Comparison of ENCODE assay signal across 25 cellular contexts in genomic region chr17:77311371-77311981, GRCh38.
DNase-seq lines count a peak whose midpoint lies in the region; ATAC-seq and TF ChIP-seq lines count a peak whose summit lies in the region.
"Had no signal": no experiment of that assay in that cellular context is flagged by ENCODE, and none has a peak within 500 bp of the region (broad histone marks: within the 10 kb centered on the region; RNA-seq: fewer than 3 reads in every experiment).

No MANE protein-coding gene starts in this region.

- H3K4me1 ChIP-seq in RWPE2 (ENCODE audit: insufficient read depth, poor library complexity, severe bottlenecking) (peaks cover 16% of the 10 kb centered on the region), right lobe of liver (peaks cover 0 to 68% (median 43%) of the 10 kb centered on the region in 4 donors), spleen (peaks cover 7 to 64% (median 44%) of the 10 kb centered on the region in 6 donors), gastroesophageal sphincter (peaks cover 0 to 41% (median 27%) of the 10 kb centered on the region in 3 donors), foreskin keratinocyte (peaks cover 5% of the 10 kb centered on the region)

- DNase-seq in DMS153 (lab: John Stamatoyannopoulos, UW) (peak; percentile 73), RWPE2 (ENCODE audit: low spot score) (peak; percentile 48), right lobe of liver (peak in 2 of 3 donors; percentile 42 to 45), spleen (peak; percentile 61), NOMO-1 treated with DMSO at 0.1 percent for 48 hours (lab: John Stamatoyannopoulos, UW; ENCODE audit: unreplicated experiment) (no peak), foreskin keratinocyte (no peak)
- DNase-seq: activated CD4-positive, alpha-beta memory T cell treated with anti-CD3 and anti-CD28 coated beads, Interleukin-2, amount 10 ng/mL, durations not matched to agents 7 days and 5 days; activated CD4-positive, CD25-positive, alpha-beta regulatory T cell; activated naive CD4-positive, alpha-beta T cell treated with anti-CD3 and anti-CD28 coated beads, Interleukin-2, amount 10 ng/mL, durations not matched to agents 7 days and 5 days; activated T-cell treated with anti-CD3 and anti-CD28 coated beads, Interleukin-2, amount 50 U/mL, for 24 hours; anterior cingulate cortex; foreskin melanocyte; hypothalamus; IMR-90; mesendoderm; MG63; NCI-H1694; stimulated activated CD4-positive, alpha-beta T cell treated with anti-CD3 and anti-CD28 coated beads, Interleukin-4, amount 100 ng/mL, for 24 hours; T-helper 2 cell had no signal

- H3K27me3 ChIP-seq in RWPE2 (ENCODE audit: insufficient read depth, poor library complexity, severe bottlenecking) = no peaks in the 10 kb centered on the region
- H3K27me3 ChIP-seq in right lobe of liver = no peaks in the 10 kb centered on the region
- no peaks in the 10 kb centered on the region for H3K27me3 ChIP-seq in spleen (replicated peaks in 1 of 7)
- H3K27me3 ChIP-seq in gastroesophageal sphincter = no peaks in the 10 kb centered on the region
- H3K27me3 ChIP-seq in foreskin keratinocyte = no peaks in the 10 kb centered on the region
- H3K27me3 ChIP-seq: MG63, SJSA1 had no signal

- ATAC-seq in RWPE2 (ENCODE audit: low read depth) (no peak), right lobe of liver (no peak), gastroesophageal sphincter (no peak), GM21447 (IDR thresholded peaks at IDR 0.05; ENCODE audit: unreplicated experiment) (no peak), foreskin keratinocyte (no peak)
- ATAC-seq: HCT116, psoas muscle had no signal

- TF ChIP-seq CTCF in RWPE2 (IDR thresholded peaks at IDR 0.05; ENCODE audit: poor library complexity, severe bottlenecking) (no peak), right lobe of liver (IDR thresholded peaks at IDR 0.05) (no peak), spleen (IDR thresholded peaks at IDR 0.05 in 8 of 11, conservative IDR thresholded peaks at IDR 0.05 in 3 of 11) (no peak), gastroesophageal sphincter (IDR thresholded peaks at IDR 0.05) (no peak), foreskin keratinocyte (conservative IDR thresholded peaks at IDR 0.05) (no peak)

- no peak overlapping the region for H3K4me3 ChIP-seq in RWPE2 (ENCODE audit: severe bottlenecking)
- no peak overlapping the region for H3K4me3 ChIP-seq in right lobe of liver
- no peak overlapping the region for H3K4me3 ChIP-seq in spleen
- H3K4me3 ChIP-seq in gastroesophageal sphincter = no peak overlapping the region
- H3K4me3 ChIP-seq: MG63, psoas muscle, SJSA1, smooth muscle cell had no signal

- H3K9me3 ChIP-seq in RWPE2 (ENCODE audit: severe bottlenecking) (no peaks in the 10 kb centered on the region), right lobe of liver (no peaks in the 10 kb centered on the region), spleen (no peaks in the 10 kb centered on the region), gastroesophageal sphincter (no peaks in the 10 kb centered on the region)
- H3K9me3 ChIP-seq: MG63, psoas muscle, SJSA1 had no signal

- H3K27ac ChIP-seq in RWPE2 (ENCODE audit: poor library complexity, severe bottlenecking) = no peak overlapping the region
- H3K27ac ChIP-seq in right lobe of liver = peak overlapping the region in 1 of 3 donors; percentile 29
- peak overlapping the region in 5 of 8 donors; percentile 51 to 70 (median 56) for H3K27ac ChIP-seq in spleen
- H3K27ac ChIP-seq in gastroesophageal sphincter = no peak overlapping the region
- H3K27ac ChIP-seq in foreskin keratinocyte = no peak overlapping the region
- H3K27ac ChIP-seq: psoas muscle, SJSA1 had no signal

- H3K36me3 ChIP-seq in RWPE2 (ENCODE audit: low read depth) (peaks cover 96% of the 10 kb centered on the region), right lobe of liver (no peaks in the 10 kb centered on the region), spleen (peaks cover 0 to 15% (median 0%) of the 10 kb centered on the region in 6 donors), gastroesophageal sphincter (no peaks in the 10 kb centered on the region)
- H3K36me3 ChIP-seq: SJSA1 had no signal

- intact Hi-C loops in right lobe of liver (cut with DNase I) = no loop called here
- intact Hi-C loops in spleen (cut with DNase I; ENCODE audit: low total_unique reads) = no loop called here

- WGBS in right lobe of liver (ENCODE audit: insufficient coverage, low coverage, low lambda C conversion rate, missing lambda C conversion rate) = 80% methylated on average over 2 of the region's 15 CpGs
- WGBS in spleen, 5 donors = 54 to 67% (median 61%) methylated on average over 15 of the region's 15 CpGs
- WGBS in gastroesophageal sphincter (ENCODE audit: low coverage in 1 of 2), 2 donors = 86 to 97% methylated on average over 4 to 5 of the region's 15 CpGs

- no peak for TF ChIP-seq EP300 in gastroesophageal sphincter (IDR thresholded peaks at IDR 0.05)

- TF ChIP-seq POLR2A in right lobe of liver (IDR thresholded peaks at IDR 0.05) (no peak), spleen (IDR thresholded peaks at IDR 0.05) (no peak), gastroesophageal sphincter (IDR thresholded peaks at IDR 0.05) (no peak)

Comparison
In these comparisons a context has a peak if more than half of its experiments do, and no peak if none do; other contexts are left out.
1. DNase-seq: peak in DMS153 (single experiment), RWPE2 (single experiment), right lobe of liver (2 of 3) and spleen (single experiment); none in NOMO-1 treated with DMSO at 0.1 percent for 48 hours (single experiment) and foreskin keratinocyte (0 of 2).
2. H3K27ac ChIP-seq: peak in spleen (5 of 8); none in RWPE2 (single experiment), gastroesophageal sphincter (0 of 4) and foreskin keratinocyte (single experiment).